Comparison of ENCODE assay signal across 16 cellular contexts in genomic region chr6:143701343-143702234, GRCh38. TPM values are rescaled to one million over a fixed set of nuclear protein-coding genes. Genes with fewer than 3 reads are reported as not detected.
A peak's percentile ranks its signal among the peaks of the same experiment; 100 is the strongest.
DNase-seq lines count a peak whose midpoint lies in the region; ATAC-seq and TF ChIP-seq lines count a peak whose summit lies in the region.
"Had no signal": no experiment of that assay in that cellular context is flagged by ENCODE, and none has a peak within 500 bp of the region (broad histone marks: within the 10 kb centered on the region; RNA-seq: fewer than 3 reads in every experiment).

No MANE protein-coding gene starts in this region.

- intact Hi-C loops in adrenal gland (cut with DNase I), result no loop called here
- intact Hi-C loops in transverse colon (cut with DNase I; ENCODE audit: low total_unique reads), result no loop called here

- no peaks in the 10 kb centered on the region for H3K27me3 ChIP-seq in adrenal gland
- H3K27me3 ChIP-seq in transverse colon, result no peaks in the 10 kb centered on the region
- H3K27me3 ChIP-seq: MG63, neutrophil, upper lobe of left lung had no signal

- DNase-seq in adrenal gland, result peak in 6 of 7 donors; percentile 37 to 64 (median 46)
- peak; percentile 50 for DNase-seq in fibroblast of peridontal ligament (ENCODE audit: extremely low read depth)
- no peak for DNase-seq in transverse colon
- no peak for DNase-seq in NCI-H2196 (lab: John Stamatoyannopoulos, UW; ENCODE audit: unreplicated experiment)
- DNase-seq in NCI-H2227 treated with DMSO at 0.1 percent for 48 hours (lab: John Stamatoyannopoulos, UW), result no peak
- DNase-seq: activated CD4-positive, alpha-beta memory T cell treated with anti-CD3 and anti-CD28 coated beads, Interleukin-2, amount 10 ng/mL, durations not matched to agents 7 days and 5 days; activated naive CD4-positive, alpha-beta T cell treated with Interleukin-2 at 50 U/mL for 16 hours; mammary epithelial cell; MG63; upper lobe of left lung had no signal

- no peak for TF ChIP-seq EP300 in transverse colon (IDR thresholded peaks at IDR 0.05; ENCODE audit: low read depth)

- H3K36me3 ChIP-seq in adrenal gland (replicated peaks in 1 of 2) (no peaks in the 10 kb centered on the region), transverse colon (no peaks in the 10 kb centered on the region)
- H3K36me3 ChIP-seq: MG63, neutrophil, upper lobe of left lung had no signal

- peaks cover 3% of the 10 kb centered on the region for H3K9me3 Mint-ChIP-seq in nephron
- H3K9me3 Mint-ChIP-seq: central memory CD8-positive, alpha-beta T cell had no signal

- H3K27me3 Mint-ChIP-seq in nephron (ENCODE audit: low read depth), result no peaks in the 10 kb centered on the region
- H3K27me3 Mint-ChIP-seq: activated CD4-positive, alpha-beta memory T cell treated with anti-CD3 and anti-CD28 coated beads, Interleukin-2, amount 10 ng/mL, durations not matched to agents 7 days and 5 days; central memory CD8-positive, alpha-beta T cell had no signal

- peak overlapping the region; percentile 6 to 79 (median 54) for H3K27ac ChIP-seq in adrenal gland
- peak overlapping the region; percentile 2 to 61 (median 36) for H3K27ac ChIP-seq in transverse colon
- H3K27ac ChIP-seq: neutrophil had no signal

- H3K27ac Mint-ChIP-seq in nephron, result peak overlapping the region; percentile 77 to 96 (median 95)
- H3K27ac Mint-ChIP-seq: activated CD4-positive, alpha-beta memory T cell treated with anti-CD3 and anti-CD28 coated beads, Interleukin-2, amount 10 ng/mL, durations not matched to agents 7 days and 5 days; CD14-positive monocyte had no signal

- peaks cover 48% of the 10 kb centered on the region for H3K4me1 Mint-ChIP-seq in nephron
- H3K4me1 Mint-ChIP-seq: activated CD4-positive, alpha-beta memory T cell treated with anti-CD3 and anti-CD28 coated beads, Interleukin-2, amount 10 ng/mL, durations not matched to agents 7 days and 5 days had no signal

- TF ChIP-seq POLR2A in adrenal gland (IDR thresholded peaks at IDR 0.05) (no peak), transverse colon (IDR thresholded peaks at IDR 0.05) (no peak)

- no peak overlapping the region for H3K4me3 Mint-ChIP-seq in nephron
- H3K4me3 Mint-ChIP-seq: activated CD4-positive, alpha-beta memory T cell treated with anti-CD3 and anti-CD28 coated beads, Interleukin-2, amount 10 ng/mL, durations not matched to agents 7 days and 5 days; CD14-positive monocyte; central memory CD8-positive, alpha-beta T cell had no signal

- H3K4me3 ChIP-seq in adrenal gland (no peak overlapping the region), transverse colon (no peak overlapping the region)
- H3K4me3 ChIP-seq: GM12878, MG63, upper lobe of left lung had no signal

- peaks cover 40 to 47% of the 10 kb centered on the region in 2 donors for H3K4me1 ChIP-seq in adrenal gland (replicated peaks in 1 of 2)
- peaks cover 0 to 38% (median 9%) of the 10 kb centered on the region in 4 donors for H3K4me1 ChIP-seq in transverse colon

- ATAC-seq in HG03457 (IDR thresholded peaks at IDR 0.05; ENCODE audit: unreplicated experiment), result no peak
- ATAC-seq: GM12878 had no signal

- no peak for TF ChIP-seq CTCF in adrenal gland (IDR thresholded peaks at IDR 0.05)
- no peak for TF ChIP-seq CTCF in nephron (IDR thresholded peaks at IDR 0.05; ENCODE audit: unreplicated experiment in 3 of 3)
- TF ChIP-seq CTCF in transverse colon (IDR thresholded peaks at IDR 0.05), result no peak

- in situ Hi-C loops in transverse colon (cut with MboI; ENCODE audit: low pct_ligation_motif_present in 1 of 4, low pct_unique_long_range_greater_than_20kb in 1 of 4, low sequenced_read_pairs in 3 of 4), result no loop called here

- H3K9me3 ChIP-seq in adrenal gland (replicated peaks in 1 of 3), result no peaks in the 10 kb centered on the region
- H3K9me3 ChIP-seq in transverse colon, result no peaks in the 10 kb centered on the region
- H3K9me3 ChIP-seq: neutrophil, upper lobe of left lung had no signal

- WGBS in adrenal gland, 4 donors, result 55 to 63% (median 61%) methylated on average over 6 of the region's 6 CpGs
- WGBS in transverse colon (ENCODE audit: low coverage in 1 of 2), 2 donors, result 69 to 82% methylated on average over 6 of the region's 6 CpGs

- peaks cover 23% of the 10 kb centered on the region for H3K36me3 Mint-ChIP-seq in nephron (ENCODE audit: low read depth)

RNA-seq across cellular contexts. Expression of gene PHACTR2, which starts 23.8 kb away (rescaled TPM):
- total RNA-seq in adrenal gland (100 to 1,000 TPM; 118 to 315 (median 255) TPM), transverse colon (10 to 100 TPM; 38.6 to 56.8 (median 48.7) TPM)
- polyA plus RNA-seq in adrenal gland, result 10 to 100 TPM; 12.1 to 40.3 (median 34.5) TPM

Comparison
In these comparisons a context has a peak if more than half of its experiments do, and no peak if none do; other contexts are left out.
1. DNase-seq: peak in adrenal gland (6 of 7) and fibroblast of peridontal ligament (single experiment); none in transverse colon (single experiment), NCI-H2196 (single experiment) and NCI-H2227 treated with DMSO at 0.1 percent for 48 hours (single experiment).